Comparison of ENCODE assay signal across 8 cellular contexts in the genomic region with DNA sequence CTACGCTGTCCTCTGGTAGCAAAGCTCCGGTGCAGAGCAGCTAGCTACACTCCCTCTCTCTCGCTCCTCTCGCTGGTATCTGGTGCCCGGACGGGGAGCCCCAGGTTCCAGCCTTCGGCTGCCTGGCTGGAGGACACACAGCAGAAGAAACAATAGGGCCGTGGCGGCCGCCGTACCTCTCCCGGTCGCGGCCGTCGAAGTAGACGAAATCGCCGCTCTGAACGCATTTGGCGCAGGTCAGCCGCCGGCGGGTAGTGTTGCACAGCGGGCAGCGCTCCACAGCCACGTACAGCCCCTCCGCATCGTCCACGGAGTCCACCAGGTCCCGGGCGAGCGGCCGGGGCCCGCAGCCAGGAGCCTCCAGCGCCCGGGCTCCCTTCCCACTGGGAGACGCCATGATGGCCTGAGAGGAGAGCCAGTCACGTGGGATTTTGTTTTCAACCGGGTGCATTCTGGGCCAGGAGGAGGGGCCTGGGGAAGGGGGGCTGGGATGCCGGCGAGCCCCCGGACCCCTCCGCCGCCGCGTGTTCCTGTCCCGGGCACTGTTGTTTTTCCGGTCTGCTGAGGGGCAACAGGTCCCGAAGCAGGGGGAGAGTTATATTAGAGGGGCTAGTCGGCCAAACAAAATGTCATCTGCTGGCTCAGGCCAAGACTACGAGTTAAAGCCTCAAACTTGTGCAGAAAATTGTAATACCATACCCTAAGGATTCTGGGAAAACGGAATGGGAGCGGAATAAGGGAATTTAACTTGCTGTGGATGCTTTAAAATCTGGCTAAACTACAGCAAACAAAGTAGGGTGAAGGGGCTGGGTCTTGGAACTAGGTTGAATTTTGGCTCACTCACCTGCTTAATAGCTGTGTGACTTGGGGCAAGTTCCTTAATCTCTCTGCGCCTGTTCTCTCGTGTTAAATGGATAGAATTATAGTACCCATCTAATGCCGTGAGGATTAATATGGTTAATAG. TPM values are rescaled to one million over a fixed set of nuclear protein-coding genes. Genes with fewer than 3 reads are reported as not detected.
DNase-seq lines count a peak whose midpoint lies in the region; ATAC-seq and TF ChIP-seq lines count a peak whose summit lies in the region.

Gene ATG14 (minus strand): TSS at position 405 of the 964 bp plus-strand sequence. CDS start 8 bp downstream, at position 397.

- POLR2A ChIA-PET in AG04450 (lab: Yijun Ruan, JAX), result no interaction called here

- ATAC-seq in GM18870 (IDR thresholded peaks at IDR 0.05; ENCODE audit: unreplicated experiment), result peak; percentile 82
- peak; percentile 93 for ATAC-seq in HG03135 (IDR thresholded peaks at IDR 0.05; ENCODE audit: unreplicated experiment)
- ATAC-seq in central memory CD8-positive, alpha-beta T cell (replicated peaks; ENCODE audit: extremely low read depth, poor library complexity, severe bottlenecking), result peak; percentile 93

- peak; percentile 46 for DNase-seq in AG04450 (ENCODE audit: low read depth, low spot score)
- peak; percentile 79 for DNase-seq in NCI-H2227 treated with DMSO at 0.1 percent for 48 hours (lab: John Stamatoyannopoulos, UW)
- DNase-seq in activated CD4-positive, CD25-positive, alpha-beta regulatory T cell (lab: John Stamatoyannopoulos, UW), result peak; percentile 39 to 49 (median 44)
- DNase-seq in central memory CD8-positive, alpha-beta T cell (ENCODE audit: low spot score in 2 of 2), result peak; percentile 33 to 47
- no peak for DNase-seq in kidney epithelial cell (ENCODE audit: low read depth)
- peak; percentile 85 for DNase-seq in stimulated activated CD4-positive, alpha-beta T cell treated with anti-CD3 and anti-CD28 coated beads, Interleukin-15, amount 100 ng/mL, for 24 hours

- TF ChIP-seq CTCF in AG04450 (IDR thresholded peaks at IDR 0.05; ENCODE audit: low read depth, low read length) (no peak), kidney epithelial cell (IDR thresholded peaks at IDR 0.05; ENCODE audit: insufficient read depth, low read length, poor library complexity, severe bottlenecking) (no peak)

- peak within 1 kb of the TSS; percentile 84 for H3K4me3 Mint-ChIP-seq in central memory CD8-positive, alpha-beta T cell

- H3K9me3 ChIP-seq in AG04450 (ENCODE audit: control insufficient read depth, insufficient read depth, low read length), result no peaks in the 10 kb centered on the region

- H3K27me3 Mint-ChIP-seq in central memory CD8-positive, alpha-beta T cell, result no peaks in the 10 kb centered on the region

- H3K27me3 ChIP-seq in AG04450 (ENCODE audit: control insufficient read depth, insufficient read depth, low read length) (no peaks in the 10 kb centered on the region), kidney epithelial cell (ENCODE audit: control insufficient read depth, insufficient read depth, low read length) (no peaks in the 10 kb centered on the region)

- H3K36me3 Mint-ChIP-seq in central memory CD8-positive, alpha-beta T cell (ENCODE audit: insufficient read depth), result peaks cover 8% of the 10 kb centered on the region

- H3K36me3 ChIP-seq in kidney epithelial cell (ENCODE audit: control insufficient read depth, insufficient read depth, low read length), result no peaks in the 10 kb centered on the region

- peaks cover 39% of the 10 kb centered on the region for H3K4me1 Mint-ChIP-seq in central memory CD8-positive, alpha-beta T cell

- peak within 1 kb of the TSS; percentile 48 for H3K27ac Mint-ChIP-seq in central memory CD8-positive, alpha-beta T cell (ENCODE audit: low read depth)

- peak within 1 kb of the TSS; percentile 41 for H3K27ac ChIP-seq in AG04450 (ENCODE audit: low read depth, low read length)

- H3K4me3 ChIP-seq in AG04450 (ENCODE audit: low read depth, low read length), result peak within 1 kb of the TSS; percentile 95
- peak within 1 kb of the TSS; percentile 84 for H3K4me3 ChIP-seq in kidney epithelial cell (ENCODE audit: low read depth, low read length)

- H3K9me3 Mint-ChIP-seq in central memory CD8-positive, alpha-beta T cell, result no peaks in the 10 kb centered on the region

- CTCF ChIA-PET in AG04450 (lab: Charles Lee), result interaction anchor here (0.5 to 1.8 kb wide), 4 partner anchors 35 to 322 kb away, joined by 3 to 13 read pairs (median 6); partner anchors contain the start of gene FBXO34

RNA-seq across cellular contexts. Expression of gene ATG14, which starts in this region (rescaled TPM):
- 12.2 and 14.9 TPM in 2 replicates for polyA plus RNA-seq in AG04450 (2011; rRNA removed)
- polyA minus RNA-seq in AG04450 (2011; rRNA and poly(A)+ RNA removed), result 11.1 and 14.0 TPM in 2 replicates
- total RNA-seq in kidney epithelial cell, result 12.1 and 12.5 TPM in 2 replicates
